12 cellular contexts compared by ENCODE assay signal in the genomic region with DNA sequence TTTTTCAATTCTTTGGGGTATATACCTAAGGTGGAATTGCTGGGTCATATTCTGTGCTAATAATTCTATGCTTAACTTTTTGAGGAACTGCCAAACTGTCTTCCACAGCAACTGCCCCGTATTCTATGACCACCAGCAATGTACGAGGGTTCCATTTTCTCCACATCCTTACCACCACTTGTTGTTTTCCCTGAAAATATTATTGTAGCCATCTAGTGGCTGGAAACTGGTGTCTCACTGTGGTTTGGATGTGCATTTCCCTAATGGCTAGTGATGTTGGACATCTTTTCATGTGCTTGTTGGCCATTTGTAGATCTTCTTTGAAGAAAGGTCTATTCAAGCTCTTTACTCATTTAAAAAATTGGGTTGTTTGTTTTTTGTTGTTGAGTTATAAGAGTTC. TPM values are rescaled to one million over a fixed set of nuclear protein-coding genes. Genes with fewer than 3 reads are reported as not detected.
DNase-seq lines count a peak whose midpoint lies in the region; ATAC-seq and TF ChIP-seq lines count a peak whose summit lies in the region.
"Had no signal": no experiment of that assay in that cellular context is flagged by ENCODE, and none has a peak within 500 bp of the region (broad histone marks: within the 10 kb centered on the region; RNA-seq: fewer than 3 reads in every experiment).

No MANE protein-coding gene starts in this region.

- no peaks in the 10 kb centered on the region for H3K79me1 ChIP-seq in H9 (ENCODE audit: insufficient read depth, low read depth, low read length, poor library complexity, severe bottlenecking)

- H3K9me3 Mint-ChIP-seq in H9, result no peaks in the 10 kb centered on the region

- H3K27me3 ChIP-seq in H9 (ENCODE audit: insufficient read depth, low read length), result peaks cover 14% of the 10 kb centered on the region
- H3K27me3 ChIP-seq in kidney epithelial cell (ENCODE audit: control insufficient read depth, insufficient read depth, low read length), result peaks cover 7% of the 10 kb centered on the region

- no peak overlapping the region for H3K14ac ChIP-seq in H9 (ENCODE audit: insufficient read depth, low read length)

- H2AK5ac ChIP-seq in H9 (ENCODE audit: insufficient read length, low read length), result no peak overlapping the region

- no peak overlapping the region for H3K4ac ChIP-seq in H9 (ENCODE audit: low read depth, low read length)

- H2AFZ ChIP-seq in H9 (ENCODE audit: low read length), result no peak overlapping the region

- POLR2A ChIA-PET in AG04449 (lab: Yijun Ruan, JAX), result no interaction called here

- peaks cover 65% of the 10 kb centered on the region for H3K27me3 Mint-ChIP-seq in H9 (ENCODE audit: low read depth)

- H3K56ac ChIP-seq in H9 (ENCODE audit: insufficient read length, low read depth, low read length), result no peak overlapping the region

- H3K36me3 Mint-ChIP-seq in H9 (ENCODE audit: insufficient read depth in 1 of 3, low read depth in 3 of 3), result no peaks in the 10 kb centered on the region

- no peak overlapping the region for H2BK120ac ChIP-seq in H9 (ENCODE audit: low read depth, low read length, poor library complexity, severe bottlenecking)

- no peak overlapping the region for H3K18ac ChIP-seq in H9 (ENCODE audit: insufficient read length, low read depth, low read length)

- H2BK12ac ChIP-seq in H9 (ENCODE audit: insufficient read length, low read depth, low read length), result no peak overlapping the region

- no peak overlapping the region for H3K4me3 ChIP-seq in AG04449 (ENCODE audit: low read depth, low read length)
- H3K4me3 ChIP-seq in kidney epithelial cell (ENCODE audit: low read depth, low read length), result no peak overlapping the region

- TF ChIP-seq CTCF in AG04449 (IDR thresholded peaks at IDR 0.05; ENCODE audit: insufficient read depth, low read length, missing control alignments), result peak; percentile 50
- TF ChIP-seq CTCF in H9 (conservative IDR thresholded peaks at IDR 0.05), result peak; percentile 43; the same call in 2 of the 3 replicates
- TF ChIP-seq CTCF in VCaP (conservative IDR thresholded peaks at IDR 0.05), result peak; percentile 86
- peak; percentile 27 for TF ChIP-seq CTCF in kidney epithelial cell (IDR thresholded peaks at IDR 0.05; ENCODE audit: insufficient read depth, low read length, poor library complexity, severe bottlenecking)

- WGBS in H9 (ENCODE audit: extremely low coverage, insufficient read length, low lambda C conversion rate), result no CpG with 5 or more reads among the region's 2 CpGs

- H3K27ac ChIP-seq in H9 (ENCODE audit: insufficient read length, low read depth, low read length) (no peak overlapping the region), VCaP (no peak overlapping the region), substantia nigra (ENCODE audit: low read depth, low read length, poor library complexity, severe bottlenecking) (no peak overlapping the region)
- H3K27ac ChIP-seq: HL-60 had no signal

- H4K8ac ChIP-seq in H9 (replicated peaks; ENCODE audit: insufficient read length, low read depth, low read length), result no peak overlapping the region

- no peak overlapping the region for H3K27ac Mint-ChIP-seq in H9

- no peak overlapping the region for H4K5ac ChIP-seq in H9 (ENCODE audit: insufficient read length, low read depth, low read length)

- no peak overlapping the region for H2BK20ac ChIP-seq in H9 (ENCODE audit: low read depth, low read length, poor library complexity, severe bottlenecking)

- no peak overlapping the region for H3T11ph ChIP-seq in H9 (ENCODE audit: low read length)

- H3K4me3 Mint-ChIP-seq in H9, result no peak overlapping the region

- no peaks in the 10 kb centered on the region for H3K9me3 ChIP-seq in H9 (ENCODE audit: control insufficient read depth, low read depth, low read length)

- H3K36me3 ChIP-seq in kidney epithelial cell (ENCODE audit: control insufficient read depth, insufficient read depth, low read length), result no peaks in the 10 kb centered on the region

- H3K23ac ChIP-seq in H9 (ENCODE audit: insufficient read length, low read depth, low read length), result no peak overlapping the region

- H2BK15ac ChIP-seq in H9 (ENCODE audit: low read depth, low read length), result no peak overlapping the region

- H3K4me2 ChIP-seq in H9 (ENCODE audit: insufficient read depth, insufficient read length, low read length), result no peak overlapping the region

- peaks cover 7% of the 10 kb centered on the region for H3K23me2 ChIP-seq in H9 (ENCODE audit: insufficient read length, low read depth, low read length, poor library complexity, severe bottlenecking)

- no peak overlapping the region for H4K91ac ChIP-seq in H9 (ENCODE audit: insufficient read length, low read depth, low read length)

- H2BK5ac ChIP-seq in H9 (ENCODE audit: insufficient read length, low read length), result no peak overlapping the region

- H3K4me1 ChIP-seq in H9 (ENCODE audit: insufficient read depth, low read length), result no peaks in the 10 kb centered on the region

- no peaks in the 10 kb centered on the region for H3K79me2 ChIP-seq in H9 (ENCODE audit: insufficient read depth, low read length)

- peaks cover 0 to 3% of the 10 kb centered on the region in 2 experiments; a peak in 1 of 4 replicates for H3K4me1 Mint-ChIP-seq in H9

- no peaks in the 10 kb centered on the region for H4K20me1 ChIP-seq in H9 (ENCODE audit: control insufficient read depth, insufficient read depth, insufficient read length)

- no peak for DNase-seq in AG04449 (ENCODE audit: low read depth, low spot score)
- no peak for DNase-seq in H9
- no peak for DNase-seq in kidney epithelial cell (ENCODE audit: low read depth)
- DNase-seq in T-helper 1 cell, result no peak
- no peak for DNase-seq in activated CD8-positive, alpha-beta memory T cell treated with anti-CD3 and anti-CD28 coated beads, Interleukin-2, amount 50 U/mL, for 48 hours
- DNase-seq in substantia nigra (lab: John Stamatoyannopoulos, UW), result no peak
- DNase-seq: activated CD4-positive, alpha-beta T cell treated with anti-CD3 and anti-CD28 coated beads, Interleukin-2, amount 50 U/mL, for 4 hours; activated naive CD4-positive, alpha-beta T cell; effector memory CD4-positive, alpha-beta T cell had no signal

- H3K9ac ChIP-seq in H9 (ENCODE audit: extremely low read depth, insufficient read length, low read length), result no peak overlapping the region

- CTCF ChIA-PET in AG04449 (lab: Yijun Ruan, JAX), result interaction anchor here (0.9 to 1.3 kb wide), 4 partner anchors 27 to 338 kb away, joined by 3 to 8 read pairs (median 4); no protein-coding TSS in a partner anchor

- no peak for ATAC-seq in HG02759 (IDR thresholded peaks at IDR 0.05; ENCODE audit: unreplicated experiment)

RNA-seq across cellular contexts. Expression of a gene that starts 30.7 kb away (rescaled TPM):
- 0.35 and 0.42 TPM in 2 replicates for total RNA-seq in H9 (2021)
- 1.3 and 1.4 TPM in 2 replicates for total RNA-seq in kidney epithelial cell

Comparison
In these comparisons a context has a peak if more than half of its experiments do, and no peak if none do; other contexts are left out.
1. CTCF ChIP-seq: peak in every context shown above with its lines; median percentile 86 in VCaP; 50 in AG04449; 43 in H9; 27 in kidney epithelial cell.